In the genomic region with DNA sequence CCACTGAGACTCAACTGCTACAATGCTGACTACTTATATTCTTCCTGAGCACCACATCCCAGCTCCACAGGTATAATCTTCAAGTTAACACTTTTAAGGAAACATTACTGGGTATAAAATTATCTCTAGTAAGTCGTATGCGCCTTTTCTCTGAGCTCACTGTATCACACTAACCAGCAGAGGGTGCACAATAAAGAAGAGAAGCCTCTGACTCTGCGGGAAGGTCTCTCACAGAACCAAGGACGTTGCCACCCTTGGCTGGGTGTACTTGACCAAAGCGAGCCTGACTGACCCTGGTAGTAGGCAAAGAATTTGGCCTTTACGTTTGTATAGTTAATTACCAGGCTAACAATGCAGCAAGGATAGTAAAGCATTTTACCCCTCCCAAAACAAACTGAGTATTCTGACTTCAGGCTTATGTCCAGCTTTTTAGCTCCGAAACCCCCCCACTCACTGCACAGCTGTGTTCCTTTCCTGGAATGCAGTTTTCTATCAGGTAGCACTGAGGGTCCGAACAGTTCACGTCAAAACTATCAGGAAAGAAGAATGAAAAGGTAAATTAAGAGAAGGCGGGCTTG, we compare ENCODE assay signal across 9 cellular contexts. TPM values are rescaled to one million over a fixed set of nuclear protein-coding genes. Genes with fewer than 3 reads are reported as not detected.
A peak's percentile ranks its signal among the peaks of the same experiment; 100 is the strongest.
DNase-seq lines count a peak whose midpoint lies in the region; ATAC-seq and TF ChIP-seq lines count a peak whose summit lies in the region.
"Had no signal": no experiment of that assay in that cellular context is flagged by ENCODE, and none has a peak within 500 bp of the region (broad histone marks: within the 10 kb centered on the region; RNA-seq: fewer than 3 reads in every experiment).

A gene with protein sequence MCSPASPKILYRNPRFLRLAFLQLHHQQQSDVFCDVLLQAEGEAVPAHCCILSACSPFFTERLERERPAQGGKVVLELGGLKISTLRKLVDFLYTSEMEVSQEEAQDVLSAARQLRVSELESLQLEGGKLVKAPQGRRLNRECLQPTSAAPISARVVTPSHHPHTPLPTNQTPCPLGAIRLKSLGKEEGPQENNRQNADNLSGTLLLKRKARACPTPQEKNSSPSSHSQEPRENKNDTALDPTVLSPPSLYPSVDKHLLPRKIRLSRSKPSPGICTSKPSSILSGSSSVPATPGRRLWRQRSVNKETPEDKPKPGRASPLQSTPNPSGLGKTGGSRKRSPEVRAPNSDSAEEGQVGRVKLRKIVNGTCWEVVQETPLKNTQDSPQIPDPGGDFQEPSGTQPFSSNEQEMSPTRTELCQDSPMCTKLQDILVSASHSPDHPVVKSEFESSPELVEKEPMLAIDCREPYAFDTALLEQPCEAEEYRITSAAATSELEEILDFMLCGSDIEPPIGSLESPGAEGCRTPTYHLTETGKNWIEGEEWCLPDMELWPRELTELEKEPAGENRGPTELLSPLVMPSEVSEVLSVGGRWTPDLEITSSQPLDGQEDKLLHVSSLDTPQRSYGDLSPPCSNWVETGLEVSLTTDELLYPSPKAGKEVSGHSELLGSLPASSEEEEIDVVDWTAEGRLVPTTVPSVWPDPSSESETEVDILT (minus strand): TSS at position 144 of the 578 bp plus-strand sequence. CDS start 631 bp downstream, outside the sequence.

- H3K27me3 ChIP-seq in SU-DHL-6 (ENCODE audit: low read length), result no peaks in the 10 kb centered on the region

- H3K9ac ChIP-seq in SU-DHL-6 (ENCODE audit: low read length), result no peak within 1 kb of the TSS

- H3K27me3 Mint-ChIP-seq in progenitor cell of endocrine pancreas, result no peaks in the 10 kb centered on the region
- no peaks in the 10 kb centered on the region for H3K27me3 Mint-ChIP-seq in natural killer cell treated with Interleukin-12 subunit alpha and Interleukin-12 subunit beta and Interleukin-15 and Interleukin-18, amount 100 ng/mL, for 72 hours

- H3K4me2 ChIP-seq in SU-DHL-6 (ENCODE audit: low read depth, low read length, poor library complexity, severe bottlenecking), result no peak within 1 kb of the TSS

- H3K36me3 ChIP-seq in SU-DHL-6 (ENCODE audit: low read length), result no peaks in the 10 kb centered on the region

- TF ChIP-seq CTCF in SU-DHL-6 (IDR thresholded peaks at IDR 0.05; ENCODE audit: insufficient read depth, low read length, poor library complexity, severe bottlenecking) (peak; percentile 23), fibroblast of villous mesenchyme (IDR thresholded peaks at IDR 0.05; ENCODE audit: insufficient read depth, low read depth, low read length) (peak; percentile 59), progenitor cell of endocrine pancreas (IDR thresholded peaks at IDR 0.05; ENCODE audit: unreplicated experiment) (peak; percentile 70)

- DNase-seq in DMS53 (lab: John Stamatoyannopoulos, UW), result peak; percentile 76
- DNase-seq in fibroblast of villous mesenchyme (ENCODE audit: low read depth), result peak; percentile 64
- no peak for DNase-seq in progenitor cell of endocrine pancreas (ENCODE audit: low spot score, unreplicated experiment)
- no peak for DNase-seq in natural killer cell treated with Interleukin-12 subunit alpha and Interleukin-12 subunit beta and Interleukin-15 and Interleukin-18, amount 100 ng/mL, for 72 hours (ENCODE audit: low spot score)
- DNase-seq in GF-D8 (lab: John Stamatoyannopoulos, UW), result no peak
- no peak for DNase-seq in activated CD4-positive, alpha-beta T cell treated with anti-CD3 and anti-CD28 coated beads for 4 hours

- H3K4me3 Mint-ChIP-seq in progenitor cell of endocrine pancreas (ENCODE audit: low read depth), result no peak within 1 kb of the TSS
- H3K4me3 Mint-ChIP-seq in natural killer cell treated with Interleukin-12 subunit alpha and Interleukin-12 subunit beta and Interleukin-15 and Interleukin-18, amount 100 ng/mL, for 72 hours, result no peak within 1 kb of the TSS

- H3K4me1 Mint-ChIP-seq in progenitor cell of endocrine pancreas (ENCODE audit: low read depth), result peaks cover 5% of the 10 kb centered on the region
- peaks cover 0 to 5% of the 10 kb centered on the region in 2 donors for H3K4me1 Mint-ChIP-seq in natural killer cell treated with Interleukin-12 subunit alpha and Interleukin-12 subunit beta and Interleukin-15 and Interleukin-18, amount 100 ng/mL, for 72 hours (ENCODE audit: low read depth in 2 of 2)

- no peaks in the 10 kb centered on the region for H3K9me3 ChIP-seq in SU-DHL-6 (ENCODE audit: insufficient read depth, low read length)

- H3K27ac ChIP-seq in SU-DHL-6 (ENCODE audit: low read depth, low read length), result no peak within 1 kb of the TSS

- no peaks in the 10 kb centered on the region for H3K9me3 Mint-ChIP-seq in progenitor cell of endocrine pancreas (ENCODE audit: low read depth)
- H3K9me3 Mint-ChIP-seq in natural killer cell treated with Interleukin-12 subunit alpha and Interleukin-12 subunit beta and Interleukin-15 and Interleukin-18, amount 100 ng/mL, for 72 hours, result no peaks in the 10 kb centered on the region

- peaks cover 4% of the 10 kb centered on the region for H3K36me3 Mint-ChIP-seq in progenitor cell of endocrine pancreas (ENCODE audit: insufficient read depth)
- no peaks in the 10 kb centered on the region for H3K36me3 Mint-ChIP-seq in natural killer cell treated with Interleukin-12 subunit alpha and Interleukin-12 subunit beta and Interleukin-15 and Interleukin-18, amount 100 ng/mL, for 72 hours

- H3K79me2 ChIP-seq in SU-DHL-6 (ENCODE audit: insufficient read depth, low read length), result no peaks in the 10 kb centered on the region

- no peak within 1 kb of the TSS for H2AFZ ChIP-seq in SU-DHL-6 (ENCODE audit: low read depth, low read length, severe bottlenecking)

- ATAC-seq in HG03520 (IDR thresholded peaks at IDR 0.05; ENCODE audit: unreplicated experiment), result peak; percentile 66
- ATAC-seq in natural killer cell treated with Interleukin-12 subunit alpha and Interleukin-12 subunit beta and Interleukin-15 and Interleukin-18, amount 100 ng/mL, for 72 hours, result no peak

- H3K4me3 ChIP-seq in SU-DHL-6 (ENCODE audit: insufficient read depth, low read length, poor library complexity, severe bottlenecking) (no peak within 1 kb of the TSS), fibroblast of villous mesenchyme (ENCODE audit: low read depth, low read length) (no peak within 1 kb of the TSS)

- peak within 1 kb of the TSS; percentile 92 for H3K27ac Mint-ChIP-seq in progenitor cell of endocrine pancreas
- no peak within 1 kb of the TSS for H3K27ac Mint-ChIP-seq in natural killer cell treated with Interleukin-12 subunit alpha and Interleukin-12 subunit beta and Interleukin-15 and Interleukin-18, amount 100 ng/mL, for 72 hours

- no peaks in the 10 kb centered on the region for H4K20me1 ChIP-seq in SU-DHL-6 (ENCODE audit: low read depth, low read length)

- no peaks in the 10 kb centered on the region for H3K9me2 ChIP-seq in SU-DHL-6 (replicated peaks; ENCODE audit: insufficient read depth, low read length)

- peaks cover 5% of the 10 kb centered on the region for H3F3A ChIP-seq in SU-DHL-6 (ENCODE audit: insufficient read depth)

RNA-seq across cellular contexts. Expression of the gene that starts here (rescaled TPM):
- total RNA-seq in fibroblast of villous mesenchyme (not detected in 2 replicates), progenitor cell of endocrine pancreas (not detected in 2 replicates)
- not detected for total RNA-seq in natural killer cell treated with Interleukin-12 subunit alpha and Interleukin-12 subunit beta and Interleukin-15 and Interleukin-18, amount 100 ng/mL, for 72 hours
- total RNA-seq: mononuclear cell had no signal

Comparison
In these comparisons a context has a peak if more than half of its experiments do, and no peak if none do; other contexts are left out.
1. Peak in DNase-seq in fibroblast of villous mesenchyme; RNA of the gene not detected or under 1 TPM.